1 cellular context compared by ENCODE assay signal in the genomic region with DNA sequence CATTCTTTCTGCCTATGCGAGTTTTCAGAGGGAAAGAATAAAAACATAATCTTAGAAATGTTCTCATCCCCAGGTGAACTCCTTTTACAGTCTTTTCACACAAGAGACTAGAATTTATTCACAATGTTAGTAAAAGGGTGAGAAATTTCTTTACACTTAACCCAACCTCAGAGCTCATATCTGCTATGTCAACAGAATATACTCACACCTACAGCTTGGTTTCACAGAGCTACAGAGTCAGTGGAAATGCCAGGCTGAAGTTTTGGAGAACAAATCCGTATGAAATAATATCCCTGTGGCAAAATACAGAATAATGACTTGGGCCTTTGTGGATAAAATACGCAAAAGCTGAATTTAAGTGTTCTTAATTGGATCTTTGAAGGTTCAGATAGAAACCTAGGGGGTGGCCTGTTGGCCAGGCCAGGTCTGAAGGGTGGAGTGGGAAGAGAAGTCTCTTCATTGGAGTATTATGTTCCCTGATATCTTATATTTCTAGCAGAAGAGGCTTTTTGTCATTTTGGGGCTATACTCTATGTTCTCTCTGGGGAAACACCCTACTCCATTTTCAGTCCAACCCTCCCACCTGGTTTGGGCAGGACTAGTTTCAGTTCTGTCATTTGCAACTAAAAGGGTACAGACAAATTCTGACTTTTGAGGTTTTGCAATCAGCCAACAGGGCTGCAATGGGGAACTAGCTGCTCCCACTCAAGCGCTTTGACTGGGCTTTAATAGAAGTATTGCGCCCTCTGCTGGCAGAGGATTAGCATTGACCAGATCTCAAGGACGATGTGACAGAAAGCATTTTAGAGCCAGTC.
A peak's percentile ranks its signal among the peaks of the same experiment; 100 is the strongest.
TF ChIP-seq lines count a peak whose summit lies in the region.

No MANE protein-coding gene starts in this region.

TF ChIP-seq in HepG2, 621 proteins besides CTCF, POLR2A, EP300 and RAD21 (continued from another document):
- TF ChIP-seq, protein P1, sequence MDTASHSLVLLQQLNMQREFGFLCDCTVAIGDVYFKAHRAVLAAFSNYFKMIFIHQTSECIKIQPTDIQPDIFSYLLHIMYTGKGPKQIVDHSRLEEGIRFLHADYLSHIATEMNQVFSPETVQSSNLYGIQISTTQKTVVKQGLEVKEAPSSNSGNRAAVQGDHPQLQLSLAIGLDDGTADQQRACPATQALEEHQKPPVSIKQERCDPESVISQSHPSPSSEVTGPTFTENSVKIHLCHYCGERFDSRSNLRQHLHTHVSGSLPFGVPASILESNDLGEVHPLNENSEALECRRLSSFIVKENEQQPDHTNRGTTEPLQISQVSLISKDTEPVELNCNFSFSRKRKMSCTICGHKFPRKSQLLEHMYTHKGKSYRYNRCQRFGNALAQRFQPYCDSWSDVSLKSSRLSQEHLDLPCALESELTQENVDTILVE (CRISPR knock-in tag; IDR thresholded peaks at IDR 0.05): no peak
- TF ChIP-seq PCBP2 (optimal IDR thresholded peaks at IDR 0.05; ENCODE audit: low read depth, low read length, poor library complexity, severe bottlenecking) (no peak), CAMTA2 (CRISPR knock-in tag; IDR thresholded peaks at IDR 0.05; ENCODE audit: borderline replicate concordance) (no peak), SP140L (CRISPR knock-in tag; IDR thresholded peaks at IDR 0.05; ENCODE audit: borderline replicate concordance) (no peak), GATAD1 (CRISPR knock-in tag; IDR thresholded peaks at IDR 0.05) (no peak), SMC3 (IDR thresholded peaks at IDR 0.05; ENCODE audit: low read length) (peak; percentile 86), THAP11 (CRISPR knock-in tag; IDR thresholded peaks at IDR 0.05) (0 out of 2 replicates have a peak, but pooled peaks have one; percentile 27), CEBPG (CRISPR knock-in tag; IDR thresholded peaks at IDR 0.05) (peak; percentile 63; the same call in 1 of the 2 replicates), SNAPC2 (CRISPR knock-in tag; IDR thresholded peaks at IDR 0.05) (no peak)
- TF ChIP-seq, protein P2, sequence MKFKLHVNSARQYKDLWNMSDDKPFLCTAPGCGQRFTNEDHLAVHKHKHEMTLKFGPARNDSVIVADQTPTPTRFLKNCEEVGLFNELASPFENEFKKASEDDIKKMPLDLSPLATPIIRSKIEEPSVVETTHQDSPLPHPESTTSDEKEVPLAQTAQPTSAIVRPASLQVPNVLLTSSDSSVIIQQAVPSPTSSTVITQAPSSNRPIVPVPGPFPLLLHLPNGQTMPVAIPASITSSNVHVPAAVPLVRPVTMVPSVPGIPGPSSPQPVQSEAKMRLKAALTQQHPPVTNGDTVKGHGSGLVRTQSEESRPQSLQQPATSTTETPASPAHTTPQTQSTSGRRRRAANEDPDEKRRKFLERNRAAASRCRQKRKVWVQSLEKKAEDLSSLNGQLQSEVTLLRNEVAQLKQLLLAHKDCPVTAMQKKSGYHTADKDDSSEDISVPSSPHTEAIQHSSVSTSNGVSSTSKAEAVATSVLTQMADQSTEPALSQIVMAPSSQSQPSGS (CRISPR knock-in tag; IDR thresholded peaks at IDR 0.05): peak; percentile 53; the same call in 1 of the 2 replicates
TF ChIP-seq in HepG2: peak in this region for 27.
